Comparison of ENCODE assay signal across 19 cellular contexts in the genomic region with DNA sequence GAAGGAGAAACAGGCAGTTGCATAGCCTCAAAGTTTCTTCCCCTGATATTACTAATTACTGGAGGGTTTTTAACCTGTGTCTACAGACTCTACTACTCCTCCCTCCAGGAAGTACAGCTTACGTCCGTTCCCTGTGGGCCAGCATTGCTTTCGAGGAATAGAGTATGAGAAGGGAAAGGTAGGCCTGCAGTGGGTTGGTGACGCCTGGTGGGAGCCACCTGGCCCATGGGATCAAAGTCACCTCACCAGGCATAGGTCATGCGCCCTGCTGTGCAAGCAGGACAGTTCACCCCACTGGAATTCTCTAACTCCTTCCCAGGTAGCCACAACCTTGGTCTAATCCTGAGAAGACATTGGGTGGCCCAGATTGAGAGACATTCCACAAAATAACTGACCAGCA. TPM values are rescaled to one million over a fixed set of nuclear protein-coding genes. Genes with fewer than 3 reads are reported as not detected.
A peak's percentile ranks its signal among the peaks of the same experiment; 100 is the strongest.
DNase-seq lines count a peak whose midpoint lies in the region; ATAC-seq and TF ChIP-seq lines count a peak whose summit lies in the region.
"Had no signal": no experiment of that assay in that cellular context is flagged by ENCODE, and none has a peak within 500 bp of the region (broad histone marks: within the 10 kb centered on the region; RNA-seq: fewer than 3 reads in every experiment).

No MANE protein-coding gene starts in this region.

- BruUV-seq in PC-3 (replicated peaks; lab: Mats Ljungman, UMichigan), result no TSS peak

- TF ChIP-seq CTCF in PC-3 (conservative IDR thresholded peaks at IDR 0.05; ENCODE audit: low read depth, low read length) (no peak), liver (IDR thresholded peaks at IDR 0.05; ENCODE audit: low read depth, low read length, missing input control) (no peak)

- H3K4me1 ChIP-seq in PC-3 (ENCODE audit: insufficient read depth, low read length), result peaks cover 51% of the 10 kb centered on the region
- H3K4me1 ChIP-seq in liver (ENCODE audit: control insufficient read depth in 4 of 4, insufficient read depth in 4 of 4, low read length in 3 of 4), result peaks cover 7 to 46% (median 35%) of the 10 kb centered on the region in 4 donors
- peaks cover 8% of the 10 kb centered on the region for H3K4me1 ChIP-seq in right cardiac atrium (ENCODE audit: control insufficient read depth, insufficient read depth, low read length)

- H2AFZ ChIP-seq in PC-3 (ENCODE audit: low read length), result no peak overlapping the region

- H3K36me3 ChIP-seq in PC-3 (ENCODE audit: low read depth, low read length), result peaks cover 4% of the 10 kb centered on the region; the same call in 1 of the 2 replicates
- peaks cover 0 to 2% (median 0%) of the 10 kb centered on the region in 4 donors for H3K36me3 ChIP-seq in liver (ENCODE audit: control insufficient read depth in 4 of 4, insufficient read depth in 3 of 4, low read depth in 1 of 4, low read length in 3 of 4)

- intact Hi-C loops in activated naive CD4-positive, alpha-beta T cell treated with anti-CD3 and anti-CD28 coated beads for 36 hours (cut with micrococcal nuclease), result no loop called here
- intact Hi-C loops in PC-3 (cut with micrococcal nuclease) (loop anchor here (1.0 kb wide), 1 partner anchor 29 kb away; no protein-coding TSS in a partner anchor), right cardiac atrium (cut with DNase I) (no loop called here)

- no peaks in the 10 kb centered on the region for H3K9me3 Mint-ChIP-seq in activated naive CD4-positive, alpha-beta T cell treated with anti-CD3 and anti-CD28 coated beads, Interleukin-2, amount 10 ng/mL, durations not matched to agents 7 days and 5 days
- H3K9me3 Mint-ChIP-seq in activated naive CD4-positive, alpha-beta T cell treated with anti-CD3 and anti-CD28 coated beads for 36 hours, result no peaks in the 10 kb centered on the region
- H3K9me3 Mint-ChIP-seq: T-cell had no signal

- H3K4me2 ChIP-seq in PC-3 (ENCODE audit: low read length), result no peak overlapping the region

- no peaks in the 10 kb centered on the region for H3K9me3 ChIP-seq in PC-3 (ENCODE audit: low read length)
- H3K9me3 ChIP-seq in liver (ENCODE audit: control insufficient read depth in 4 of 4, low read length in 3 of 4), result no peaks in the 10 kb centered on the region
- H3K9me3 ChIP-seq in right cardiac atrium (ENCODE audit: control insufficient read depth, low read length), result no peaks in the 10 kb centered on the region
- H3K9me3 ChIP-seq: SJCRH30 had no signal

- no peak overlapping the region for H3K4me3 Mint-ChIP-seq in activated naive CD4-positive, alpha-beta T cell treated with anti-CD3 and anti-CD28 coated beads, Interleukin-2, amount 10 ng/mL, durations not matched to agents 7 days and 5 days
- H3K4me3 Mint-ChIP-seq in activated naive CD4-positive, alpha-beta T cell treated with anti-CD3 and anti-CD28 coated beads for 36 hours, result no peak overlapping the region
- H3K4me3 Mint-ChIP-seq: B cell; CD4-positive, alpha-beta memory T cell; T-cell had no signal

- H3K79me2 ChIP-seq in PC-3 (ENCODE audit: low read length), result peaks cover 27% of the 10 kb centered on the region

- POLR2A ChIA-PET in PC-3 (lab: Charles Lee; ENCODE audit: unreplicated experiment), result no interaction called here

- H3K27ac Mint-ChIP-seq in activated naive CD4-positive, alpha-beta T cell treated with anti-CD3 and anti-CD28 coated beads, Interleukin-2, amount 10 ng/mL, durations not matched to agents 7 days and 5 days, result peak overlapping the region; percentile 1
- H3K27ac Mint-ChIP-seq in activated naive CD4-positive, alpha-beta T cell treated with anti-CD3 and anti-CD28 coated beads for 36 hours, result no peak overlapping the region
- H3K27ac Mint-ChIP-seq: B cell; CD4-positive, alpha-beta memory T cell; T-cell had no signal

- CTCF ChIA-PET in activated naive CD4-positive, alpha-beta T cell treated with anti-CD3 and anti-CD28 coated beads, Interleukin-2, amount 10 ng/mL, durations not matched to agents 7 days and 5 days (lab: Charles Lee), result interaction anchor here (0.6 to 1.6 kb wide), 2 partner anchors 30 to 49 kb away, joined by 4 read pairs; no protein-coding TSS in a partner anchor
- CTCF ChIA-PET in activated naive CD4-positive, alpha-beta T cell treated with anti-CD3 and anti-CD28 coated beads for 36 hours (lab: Charles Lee), result interaction anchor here (0.6 to 1.1 kb wide), 2 partner anchors 30 to 32 kb away, joined by 3 read pairs; no protein-coding TSS in a partner anchor
- CTCF ChIA-PET in PC-3 (lab: Charles Lee), result interaction anchor here (1.4 kb wide), 1 partner anchor 9 kb away, joined by 4 read pairs; no protein-coding TSS in a partner anchor

- no peak for DNase-seq in activated naive CD4-positive, alpha-beta T cell treated with anti-CD3 and anti-CD28 coated beads, Interleukin-2, amount 10 ng/mL, durations not matched to agents 7 days and 5 days
- DNase-seq in activated naive CD4-positive, alpha-beta T cell treated with anti-CD3 and anti-CD28 coated beads for 36 hours, result no peak
- DNase-seq in PC-3 (no peak), right cardiac atrium (no peak), MV-4-11 (lab: John Stamatoyannopoulos, UW) (no peak)
- DNase-seq: CD4-positive, alpha-beta memory T cell; DND-41; KBM-7; NCI-H1105; NCI-H146; NCI-H345; NCI-H524; SJCRH30; T-cell had no signal

- no peak for TF ChIP-seq RAD21 in liver (IDR thresholded peaks at IDR 0.05)

- H3K9ac ChIP-seq in PC-3 (ENCODE audit: low read length), result no peak overlapping the region
- H3K9ac ChIP-seq in liver (ENCODE audit: low read depth in 1 of 2, low read length in 2 of 2), result no peak overlapping the region

- H3K27ac ChIP-seq in PC-3 (ENCODE audit: low read length) (peak overlapping the region; percentile 10; the same call in 1 of the 2 replicates), liver (ENCODE audit: low read depth in 1 of 2, low read length in 2 of 2) (peak overlapping the region; percentile 14 to 15), right cardiac atrium (ENCODE audit: low read length) (no peak overlapping the region)
- H3K27ac ChIP-seq: HL-60, SJCRH30 had no signal

- H3K9me2 ChIP-seq in PC-3 (replicated peaks; ENCODE audit: low read length), result no peaks in the 10 kb centered on the region

- no peak; the same call in 1 of the 2 replicates for ATAC-seq in PC-3
- ATAC-seq in right cardiac atrium, result no peak
- no peak for ATAC-seq in GM21737 (IDR thresholded peaks at IDR 0.05; ENCODE audit: unreplicated experiment)
- ATAC-seq: GM12878, T-cell had no signal

- H3K27me3 ChIP-seq in PC-3 (ENCODE audit: low read length) (no peaks in the 10 kb centered on the region), liver (ENCODE audit: control insufficient read depth in 4 of 4, insufficient read depth in 4 of 4, low read length in 3 of 4) (no peaks in the 10 kb centered on the region), right cardiac atrium (ENCODE audit: control insufficient read depth, insufficient read depth) (no peaks in the 10 kb centered on the region)
- H3K27me3 ChIP-seq: SJCRH30 had no signal

- peaks cover 15% of the 10 kb centered on the region for H3K27me3 Mint-ChIP-seq in activated naive CD4-positive, alpha-beta T cell treated with anti-CD3 and anti-CD28 coated beads, Interleukin-2, amount 10 ng/mL, durations not matched to agents 7 days and 5 days
- H3K27me3 Mint-ChIP-seq in activated naive CD4-positive, alpha-beta T cell treated with anti-CD3 and anti-CD28 coated beads for 36 hours (ENCODE audit: low read depth), result no peaks in the 10 kb centered on the region
- H3K27me3 Mint-ChIP-seq: CD4-positive, alpha-beta memory T cell; T-cell had no signal

- 84% methylated on average over 5 of the region's 5 CpGs for WGBS in liver
- WGBS in right cardiac atrium, result 92% methylated on average over 5 of the region's 5 CpGs

- peaks cover 13% of the 10 kb centered on the region; the same call in 1 of the 2 replicates for H4K20me1 ChIP-seq in PC-3 (ENCODE audit: low read length)

- no peak overlapping the region for H3K4me3 ChIP-seq in PC-3 (ENCODE audit: low read length)
- no peak overlapping the region for H3K4me3 ChIP-seq in liver (ENCODE audit: low read depth in 1 of 3, low read length in 3 of 3)
- no peak overlapping the region for H3K4me3 ChIP-seq in right cardiac atrium (ENCODE audit: low read length)
- H3K4me3 ChIP-seq: GM12878, SJCRH30 had no signal

- H3K4me1 Mint-ChIP-seq in activated naive CD4-positive, alpha-beta T cell treated with anti-CD3 and anti-CD28 coated beads, Interleukin-2, amount 10 ng/mL, durations not matched to agents 7 days and 5 days, result peaks cover 37% of the 10 kb centered on the region
- peaks cover 29% of the 10 kb centered on the region for H3K4me1 Mint-ChIP-seq in activated naive CD4-positive, alpha-beta T cell treated with anti-CD3 and anti-CD28 coated beads for 36 hours (ENCODE audit: low read depth)

- no peaks in the 10 kb centered on the region for H3F3A ChIP-seq in PC-3 (ENCODE audit: low read length, unreplicated experiment)

- peaks cover 15% of the 10 kb centered on the region for H3K36me3 Mint-ChIP-seq in activated naive CD4-positive, alpha-beta T cell treated with anti-CD3 and anti-CD28 coated beads, Interleukin-2, amount 10 ng/mL, durations not matched to agents 7 days and 5 days
- peaks cover 12% of the 10 kb centered on the region for H3K36me3 Mint-ChIP-seq in activated naive CD4-positive, alpha-beta T cell treated with anti-CD3 and anti-CD28 coated beads for 36 hours (ENCODE audit: low read depth)

TF ChIP-seq in liver, 16 proteins besides CTCF, POLR2A, EP300 and RAD21 (continues in another document):
- TF ChIP-seq JUND (IDR thresholded peaks at IDR 0.05) (no peak), HNF4A (conservative IDR thresholded peaks at IDR 0.05) (no peak)

RNA-seq across cellular contexts. Expression of gene LMTK2, which starts 29.8 kb away (rescaled TPM):
- total RNA-seq in activated naive CD4-positive, alpha-beta T cell treated with anti-CD3 and anti-CD28 coated beads for 36 hours, result 10 to 100 TPM; 11.4 to 13.1 TPM
- total RNA-seq in PC-3 (2014; rRNA removed) (9.0 and 16.0 TPM in 2 replicates), liver (10 to 100 TPM; 13.4 to 14.3 TPM), right cardiac atrium (10 to 100 TPM; 36.4 to 38.5 (median 37.1) TPM)
- polyA plus RNA-seq in liver (1 to 10 TPM; 3.1 to 4.5 TPM), right cardiac atrium (13.1 TPM)
